In genomic region chr19:49869484-49870308, GRCh38 we compare ENCODE assay signal across 8 cellular contexts. TPM values are rescaled to one million over a fixed set of nuclear protein-coding genes. Genes with fewer than 3 reads are reported as not detected.
DNase-seq lines count a peak whose midpoint lies in the region; ATAC-seq lines count a peak whose summit lies in the region.

No MANE protein-coding gene starts in this region.

- H3K4me3 Mint-ChIP-seq in IgD-negative memory B cell: peak overlapping the region in 3 of 4 donors; percentile 69 to 92 (median 90)

- H3K4me1 ChIP-seq in mononuclear cell (ENCODE audit: insufficient read depth, low read length): peaks cover 50% of the 10 kb centered on the region

- peak overlapping the region; percentile 53 for H3K4me3 ChIP-seq in mononuclear cell (ENCODE audit: low read length)

- no peaks in the 10 kb centered on the region for H3K9me3 Mint-ChIP-seq in IgD-negative memory B cell

- H3K36me3 Mint-ChIP-seq in IgD-negative memory B cell: no peaks in the 10 kb centered on the region

- no peaks in the 10 kb centered on the region for H3K27me3 Mint-ChIP-seq in IgD-negative memory B cell

- H3K27me3 ChIP-seq in mononuclear cell (ENCODE audit: insufficient read depth, low read length): no peaks in the 10 kb centered on the region

- DNase-seq in DMS114 treated with DMSO at 0.1 percent for 48 hours (lab: John Stamatoyannopoulos, UW; ENCODE audit: unreplicated experiment) (peak; percentile 97), OCI-M1 (lab: John Stamatoyannopoulos, UW) (peak; percentile 100), activated T-cell treated with anti-CD3 and anti-CD28 coated beads for 48 hours (ENCODE audit: low read depth) (peak; percentile 86), epithelial cell of prostate (ENCODE audit: low read depth, low spot score) (peak; percentile 99)
- DNase-seq in stimulated activated CD8-positive, alpha-beta memory T cell treated with anti-CD3 and anti-CD28 coated beads, Interleukin-2, amount 100 ng/mL, for 48 hours (ENCODE audit: low read depth in 2 of 2): peak; percentile 74 to 86

- H3K27ac Mint-ChIP-seq in IgD-negative memory B cell: peak overlapping the region in 2 of 3 donors; percentile 36 to 39

- peaks cover 11 to 34% (median 11%) of the 10 kb centered on the region in 3 donors for H3K4me1 Mint-ChIP-seq in IgD-negative memory B cell

- peak; percentile 70 for ATAC-seq in GM21529 (IDR thresholded peaks at IDR 0.05; ENCODE audit: unreplicated experiment)

- H3K9me3 ChIP-seq in mononuclear cell (ENCODE audit: low read depth, low read length): no peaks in the 10 kb centered on the region

- peak overlapping the region; percentile 93 for H3K27ac ChIP-seq in epithelial cell of prostate

RNA-seq across cellular contexts. Expression of gene PNKP, which starts 2.3 kb away (rescaled TPM):
- 56.3 TPM for polyA plus RNA-seq in IgD-negative memory B cell
- 28.4 TPM for total RNA-seq in mononuclear cell

RNA-seq across cellular contexts. Expression of gene AKT1S1, which starts 7.5 kb away (rescaled TPM):
- 5.0 TPM for polyA plus RNA-seq in IgD-negative memory B cell
- 3.0 TPM for total RNA-seq in mononuclear cell

RNA-seq across cellular contexts. Expression of gene TBC1D17, which starts 7.8 kb away (rescaled TPM):
- 19.1 TPM for polyA plus RNA-seq in IgD-negative memory B cell
- 6.1 TPM for total RNA-seq in mononuclear cell

RNA-seq across cellular contexts. Expression of gene PTOV1, which starts 18.7 kb away (rescaled TPM):
- 45.0 TPM for polyA plus RNA-seq in IgD-negative memory B cell
- total RNA-seq in mononuclear cell: 26.1 TPM

RNA-seq across cellular contexts. Expression of gene IL4I1, which starts 27.0 kb away (rescaled TPM):
- 0.39 TPM for polyA plus RNA-seq in IgD-negative memory B cell
- 2.0 TPM for total RNA-seq in mononuclear cell

Comparison
In these comparisons a context has a peak if more than half of its experiments do, and no peak if none do; other contexts are left out.
1. Peak in every context shown above with its lines: DNase-seq, ATAC-seq, H3K4me3 ChIP-seq and H3K27ac ChIP-seq.